In the genomic region with DNA sequence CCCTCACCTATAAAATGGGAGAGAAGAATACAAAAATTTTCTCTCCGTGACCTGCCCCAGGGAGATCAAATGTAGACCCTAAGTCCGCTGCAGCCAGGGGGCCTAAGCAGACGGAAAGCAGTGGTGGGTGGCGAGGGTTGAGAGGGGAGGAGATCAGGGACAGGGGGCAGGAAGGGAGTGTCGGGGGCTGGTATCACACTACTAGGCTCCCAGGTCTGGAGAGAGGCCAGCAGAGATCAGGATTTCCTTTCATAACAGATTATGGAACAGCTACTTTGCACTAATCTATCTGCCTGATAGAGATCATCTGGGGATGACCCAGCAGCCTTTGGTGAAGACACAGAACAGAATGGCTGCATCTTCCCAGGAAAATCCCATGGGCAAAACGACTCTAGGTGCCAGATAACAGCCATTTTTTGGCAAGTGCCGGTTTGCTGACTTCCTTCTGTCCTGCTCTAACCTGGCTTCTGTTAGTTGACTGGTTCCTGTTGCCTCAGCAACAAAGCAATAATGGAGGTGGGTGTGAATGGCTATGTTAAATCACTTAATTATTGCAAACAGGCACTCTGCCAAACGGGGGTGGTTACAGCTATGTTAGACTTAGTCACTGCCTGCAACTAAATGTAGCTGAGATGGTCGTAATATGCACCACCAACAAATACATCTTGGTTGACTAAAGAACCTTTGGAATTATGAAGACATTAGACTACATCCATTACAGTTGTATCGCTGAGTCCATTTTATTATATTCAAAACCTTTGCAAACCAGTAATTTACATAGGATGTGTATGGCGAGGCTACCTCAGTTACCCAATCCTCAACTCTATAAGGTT, we compare ENCODE assay signal across 8 cellular contexts. TPM values are rescaled to one million over a fixed set of nuclear protein-coding genes. Genes with fewer than 3 reads are reported as not detected.
DNase-seq lines count a peak whose midpoint lies in the region; ATAC-seq and TF ChIP-seq lines count a peak whose summit lies in the region.

No MANE protein-coding gene starts in this region.

- ATAC-seq in GM19455 (IDR thresholded peaks at IDR 0.05; ENCODE audit: unreplicated experiment) = no peak

- dilution Hi-C loops in mammary epithelial cell (cut with HindIII; ENCODE audit: low sequenced_read_pairs) = loop anchor here (5.0 kb wide), 2 partner anchors 104 to 184 kb away; no protein-coding TSS in a partner anchor

- peaks cover 24% of the 10 kb centered on the region for H3K4me1 ChIP-seq in mammary epithelial cell (ENCODE audit: insufficient read depth, low read length)
- peaks cover 6% of the 10 kb centered on the region for H3K4me1 ChIP-seq in MM.1S (ENCODE audit: low read length)

- no peaks in the 10 kb centered on the region for H3F3A ChIP-seq in MM.1S (ENCODE audit: insufficient read depth, low read length)

- H2AFZ ChIP-seq in mammary epithelial cell (ENCODE audit: low read depth, low read length) (peak overlapping the region; percentile 52), MM.1S (ENCODE audit: low read length) (no peak overlapping the region)

- H3K27ac ChIP-seq in mammary epithelial cell (ENCODE audit: insufficient read depth, low read depth, low read length) = peak overlapping the region; percentile 30
- no peak overlapping the region for H3K27ac ChIP-seq in MM.1S (ENCODE audit: low read length)

- H3K36me3 ChIP-seq in mammary epithelial cell (ENCODE audit: insufficient read depth, low read length) (no peaks in the 10 kb centered on the region), MM.1S (replicated peaks; ENCODE audit: insufficient read depth, low read length) (no peaks in the 10 kb centered on the region)

- CTCF ChIA-PET in mammary epithelial cell (lab: Charles Lee; ENCODE audit: low non-redundant PET) = no interaction called here

- H3K36me3 Mint-ChIP-seq in CD14-positive monocyte = peaks cover 0 to 2% of the 10 kb centered on the region in 2 donors
- H3K36me3 Mint-ChIP-seq in stimulated activated naive CD8-positive, alpha-beta T cell treated with anti-CD3 and anti-CD28 coated beads, Interleukin-15, Interleukin-2, amounts not matched to agents 100 ng/mL and 50 ng/mL, for 24 hours (ENCODE audit: low read depth) = no peaks in the 10 kb centered on the region

- WGBS in mammary epithelial cell (ENCODE audit: low coverage, missing lambda C conversion rate) = 37% methylated on average over 11 of the region's 11 CpGs

- H3K4me2 ChIP-seq in mammary epithelial cell (ENCODE audit: insufficient read depth, low read depth, low read length) = peak overlapping the region; percentile 10
- H3K4me2 ChIP-seq in MM.1S (ENCODE audit: low read depth, low read length) = no peak overlapping the region

- intact Hi-C loops in CD14-positive monocyte (cut with micrococcal nuclease) = loop anchor here in 1 of 2 donors (5.0 kb wide), 1 partner anchor 34 kb away; no protein-coding TSS in a partner anchor
- intact Hi-C loops in mammary epithelial cell (cut with micrococcal nuclease) = no loop called here

- no peaks in the 10 kb centered on the region for H3K9me2 ChIP-seq in MM.1S (replicated peaks; ENCODE audit: insufficient read depth, low read length)

- H3K27me3 ChIP-seq in mammary epithelial cell (ENCODE audit: insufficient read depth, low read length) = no peaks in the 10 kb centered on the region
- no peaks in the 10 kb centered on the region for H3K27me3 ChIP-seq in MM.1S (replicated peaks; ENCODE audit: insufficient read depth, low read length)

- no peak overlapping the region for H3K9ac ChIP-seq in mammary epithelial cell (ENCODE audit: insufficient read depth, low read length)
- H3K9ac ChIP-seq in MM.1S (ENCODE audit: low read length) = no peak overlapping the region

- H3K27me3 Mint-ChIP-seq in CD14-positive monocyte (ENCODE audit: low read depth in 3 of 3) = peaks cover 6 to 15% (median 13%) of the 10 kb centered on the region in 3 donors
- H3K27me3 Mint-ChIP-seq in stimulated activated naive CD8-positive, alpha-beta T cell treated with anti-CD3 and anti-CD28 coated beads, Interleukin-15, Interleukin-2, amounts not matched to agents 100 ng/mL and 50 ng/mL, for 24 hours = no peaks in the 10 kb centered on the region

- peak overlapping the region in 6 of 7 donors; percentile 38 to 88 (median 70) for H3K27ac Mint-ChIP-seq in CD14-positive monocyte
- H3K27ac Mint-ChIP-seq in stimulated activated naive CD8-positive, alpha-beta T cell treated with anti-CD3 and anti-CD28 coated beads, Interleukin-15, Interleukin-2, amounts not matched to agents 100 ng/mL and 50 ng/mL, for 24 hours = peak overlapping the region; percentile 17

- H4K20me1 ChIP-seq in mammary epithelial cell (ENCODE audit: insufficient read depth, low read length) = no peaks in the 10 kb centered on the region
- no peaks in the 10 kb centered on the region for H4K20me1 ChIP-seq in MM.1S (ENCODE audit: insufficient read depth, low read length)

- TF ChIP-seq CTCF in CD14-positive monocyte (IDR thresholded peaks at IDR 0.05) (no peak), mammary epithelial cell (conservative IDR thresholded peaks at IDR 0.05 in 1 of 2, IDR thresholded peaks at IDR 0.05 in 1 of 2; ENCODE audit: extremely low read depth in 1 of 2, insufficient read depth in 1 of 2, low read depth in 1 of 2, low read length in 2 of 2) (no peak), MM.1S (IDR thresholded peaks at IDR 0.05; ENCODE audit: low read length) (no peak)

- no peak overlapping the region for H3K4me3 ChIP-seq in mammary epithelial cell (replicated peaks in 1 of 3; ENCODE audit: insufficient read depth in 1 of 3, low read depth in 2 of 3, low read length in 3 of 3)
- H3K4me3 ChIP-seq in MM.1S (ENCODE audit: low read length) = no peak overlapping the region

- in situ Hi-C loops in mammary epithelial cell (cut with MboI; ENCODE audit: low sequenced_read_pairs in 2 of 2) = loop anchor here in 1 of 2 donors (25.0 kb wide), 1 partner anchor 119 kb away; a partner anchor contains a TSS

- BruUV-seq in mammary epithelial cell (replicated peaks; lab: Mats Ljungman, UMichigan) = no TSS peak

- peaks cover 67% of the 10 kb centered on the region for H3K4me1 Mint-ChIP-seq in CD14-positive monocyte
- peaks cover 83% of the 10 kb centered on the region for H3K4me1 Mint-ChIP-seq in stimulated activated naive CD8-positive, alpha-beta T cell treated with anti-CD3 and anti-CD28 coated beads, Interleukin-15, Interleukin-2, amounts not matched to agents 100 ng/mL and 50 ng/mL, for 24 hours (ENCODE audit: low read depth)

- H3K79me2 ChIP-seq in mammary epithelial cell (ENCODE audit: insufficient read depth, low read length) = no peaks in the 10 kb centered on the region
- H3K79me2 ChIP-seq in MM.1S (ENCODE audit: low read length) = no peaks in the 10 kb centered on the region

- DNase-seq in CD14-positive monocyte (ENCODE audit: low spot score) (no peak), Kasumi-1 (lab: John Stamatoyannopoulos, UW) (peak; percentile 28 to 33), RPMI7951 (ENCODE audit: low read depth) (peak; percentile 91), mammary epithelial cell (peak; percentile 88), kidney tubule cell (ENCODE audit: low spot score) (peak; percentile 96), MM.1S (no peak)

- H3K9me3 ChIP-seq in mammary epithelial cell (replicated peaks; ENCODE audit: insufficient read depth, low read length) (no peaks in the 10 kb centered on the region), MM.1S (replicated peaks; ENCODE audit: insufficient read depth, low read length) (no peaks in the 10 kb centered on the region)

- H3K9me3 Mint-ChIP-seq in CD14-positive monocyte = no peaks in the 10 kb centered on the region
- H3K9me3 Mint-ChIP-seq in stimulated activated naive CD8-positive, alpha-beta T cell treated with anti-CD3 and anti-CD28 coated beads, Interleukin-15, Interleukin-2, amounts not matched to agents 100 ng/mL and 50 ng/mL, for 24 hours = no peaks in the 10 kb centered on the region

- peak overlapping the region in 1 of 2 donors; percentile 57 for H3K4me3 Mint-ChIP-seq in CD14-positive monocyte
- no peak overlapping the region for H3K4me3 Mint-ChIP-seq in stimulated activated naive CD8-positive, alpha-beta T cell treated with anti-CD3 and anti-CD28 coated beads, Interleukin-15, Interleukin-2, amounts not matched to agents 100 ng/mL and 50 ng/mL, for 24 hours

RNA-seq across cellular contexts. Expression of a gene that starts 30.0 kb away (rescaled TPM):
- not detected for polyA plus RNA-seq in CD14-positive monocyte
- not detected in 2 replicates for total RNA-seq in RPMI7951 (2014; rRNA removed; shearing (Covaris generic))
- not detected for total RNA-seq in mammary epithelial cell
- polyA plus RNA-seq in mammary epithelial cell = not detected
- polyA minus RNA-seq in mammary epithelial cell = not detected

RNA-seq across cellular contexts. Expression of a gene that starts 52.9 kb away (rescaled TPM):
- 1 to 10 TPM; 2.8 to 3.2 TPM for polyA plus RNA-seq in CD14-positive monocyte
- total RNA-seq in RPMI7951 (2014; rRNA removed; shearing (Covaris generic)) = 229 and 247 TPM in 2 replicates
- 10 to 100 TPM; 17.5 to 20.7 TPM for total RNA-seq in mammary epithelial cell
- polyA plus RNA-seq in mammary epithelial cell = 5.4 TPM
- polyA minus RNA-seq in mammary epithelial cell = not detected

Comparison
In these comparisons a context has a peak if more than half of its experiments do, and no peak if none do; other contexts are left out.
1. DNase-seq: peak in Kasumi-1 (2 of 2), RPMI7951 (single experiment), mammary epithelial cell (single experiment) and kidney tubule cell (single experiment); none in CD14-positive monocyte (single experiment) and MM.1S (single experiment).
2. RNA of a gene that starts 52.9 kb away (total RNA-seq): 229 to 247 TPM in RPMI7951; 17.5 to 20.7 TPM in mammary epithelial cell; every median in the first group is over 10 times any median in the second.